21 cellular contexts compared by ENCODE assay signal in the genomic region with DNA sequence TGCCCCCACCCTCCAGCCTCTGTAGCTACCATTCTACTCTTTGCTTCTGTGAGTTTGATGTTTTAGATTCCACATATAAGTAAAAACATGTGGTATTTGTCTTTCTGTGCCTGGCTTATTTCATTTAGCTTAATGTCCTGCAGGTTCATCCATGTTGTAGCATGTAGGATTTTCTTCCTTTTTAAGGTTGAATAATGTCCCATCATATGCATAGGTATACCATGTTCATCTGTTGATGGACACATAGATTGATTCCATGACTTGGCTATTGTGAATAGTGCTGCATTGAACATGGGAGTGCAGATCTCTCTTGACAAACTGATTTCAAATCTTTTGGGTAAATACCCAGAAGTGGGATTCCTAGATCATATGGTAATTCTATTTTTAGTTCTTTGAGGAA. TPM values are rescaled to one million over a fixed set of nuclear protein-coding genes. Genes with fewer than 3 reads are reported as not detected.
DNase-seq lines count a peak whose midpoint lies in the region; ATAC-seq, FAIRE-seq and TF ChIP-seq lines count a peak whose summit lies in the region.
"Had no signal": no experiment of that assay in that cellular context is flagged by ENCODE, and none has a peak within 500 bp of the region (broad histone marks: within the 10 kb centered on the region; RNA-seq: fewer than 3 reads in every experiment).

No MANE protein-coding gene starts in this region.

- H2AFZ ChIP-seq in keratinocyte (ENCODE audit: control insufficient read depth, low read length), result no peak overlapping the region
- H2AFZ ChIP-seq: GM23248 had no signal

- no peaks in the 10 kb centered on the region for H3K9me3 ChIP-seq in heart left ventricle
- no peaks in the 10 kb centered on the region for H3K9me3 ChIP-seq in RWPE2 (ENCODE audit: severe bottlenecking)
- no peaks in the 10 kb centered on the region for H3K9me3 ChIP-seq in keratinocyte (ENCODE audit: control insufficient read depth, low read depth, low read length)
- H3K9me3 ChIP-seq: Caco-2, HAP-1 had no signal

- no peak overlapping the region for H3K4me3 ChIP-seq in heart left ventricle
- H3K4me3 ChIP-seq in RWPE2 (ENCODE audit: severe bottlenecking), result no peak overlapping the region
- H3K4me3 ChIP-seq in keratinocyte (ENCODE audit: control insufficient read depth in 2 of 3, extremely low read depth in 1 of 3, insufficient read depth in 2 of 3, low read depth in 1 of 3, low read length in 3 of 3), result no peak overlapping the region
- H3K4me3 ChIP-seq: A549, GM23248, HAP-1 had no signal

- H3K9ac ChIP-seq in keratinocyte (ENCODE audit: control insufficient read depth, extremely low read depth, insufficient read depth, low read length), result no peak overlapping the region
- H3K9ac ChIP-seq: GM23248 had no signal

- H3K27ac ChIP-seq in heart left ventricle, result peak overlapping the region in 7 of 12 donors; percentile 17 to 80 (median 57)
- peak overlapping the region; percentile 96 for H3K27ac ChIP-seq in RWPE2 (ENCODE audit: poor library complexity, severe bottlenecking)
- H3K27ac ChIP-seq in keratinocyte (ENCODE audit: control insufficient read depth, insufficient read depth, low read length), result no peak overlapping the region
- H3K27ac ChIP-seq: 22Rv1, A549, C4-2B, GM23248, HL-60 had no signal

- H3K36me3 Mint-ChIP-seq in activated naive CD4-positive, alpha-beta T cell treated with anti-CD3 and anti-CD28 coated beads for 36 hours (ENCODE audit: low read depth), result no peaks in the 10 kb centered on the region

- peaks cover 0 to 71% (median 14%) of the 10 kb centered on the region in 12 donors for H3K4me1 ChIP-seq in heart left ventricle
- H3K4me1 ChIP-seq in RWPE2 (ENCODE audit: insufficient read depth, poor library complexity, severe bottlenecking), result peaks cover 48% of the 10 kb centered on the region
- H3K4me1 ChIP-seq in keratinocyte (ENCODE audit: control insufficient read depth, extremely low read depth, insufficient read depth, low read length), result peaks cover 40% of the 10 kb centered on the region
- H3K4me1 ChIP-seq: Caco-2, HAP-1 had no signal

- H3K79me2 ChIP-seq in keratinocyte (ENCODE audit: control insufficient read depth, insufficient read depth, low read length), result peaks cover 91% of the 10 kb centered on the region

- no peaks in the 10 kb centered on the region for H3K9me3 Mint-ChIP-seq in activated naive CD4-positive, alpha-beta T cell treated with anti-CD3 and anti-CD28 coated beads for 36 hours
- H3K9me3 Mint-ChIP-seq: CD4-positive, alpha-beta T cell had no signal

- intact Hi-C loops in heart left ventricle (cut with DNase I) (no loop called here), left ventricle myocardium superior (cut with micrococcal nuclease) (no loop called here)
- intact Hi-C loops in activated naive CD4-positive, alpha-beta T cell treated with anti-CD3 and anti-CD28 coated beads for 36 hours (cut with micrococcal nuclease), result no loop called here

- H3K27me3 ChIP-seq in heart left ventricle (no peaks in the 10 kb centered on the region), RWPE2 (ENCODE audit: insufficient read depth, poor library complexity, severe bottlenecking) (no peaks in the 10 kb centered on the region), keratinocyte (ENCODE audit: control insufficient read depth, extremely low read depth, insufficient read depth, low read length) (no peaks in the 10 kb centered on the region)

- DNase-seq in heart left ventricle (no peak), left ventricle myocardium superior (no peak), RWPE2 (ENCODE audit: low spot score) (no peak), keratinocyte (ENCODE audit: low read depth, low spot score) (no peak), NCI-H1048 (lab: John Stamatoyannopoulos, UW) (no peak), midbrain (lab: John Stamatoyannopoulos, UW) (no peak)
- no peak for DNase-seq in activated naive CD4-positive, alpha-beta T cell treated with anti-CD3 and anti-CD28 coated beads for 36 hours
- DNase-seq: AML-193; Caco-2; CD4-positive, alpha-beta T cell; GM23248; IMR-90 had no signal

- peaks cover 4% of the 10 kb centered on the region for H3K9me1 ChIP-seq in keratinocyte (ENCODE audit: control insufficient read depth, extremely low read depth, insufficient read depth, low read length)

- no peak for ATAC-seq in heart left ventricle
- ATAC-seq in left ventricle myocardium superior, result no peak
- no peak for ATAC-seq in RWPE2 (ENCODE audit: low read depth)
- ATAC-seq: A549 had no signal

- peaks cover 21% of the 10 kb centered on the region for H3K27me3 Mint-ChIP-seq in activated naive CD4-positive, alpha-beta T cell treated with anti-CD3 and anti-CD28 coated beads for 36 hours (ENCODE audit: low read depth)

- dilution Hi-C loops in keratinocyte (cut with MboI; ENCODE audit: extremely low pct_ligation_motif_present, low sequenced_read_pairs), result no loop called here

- H3K36me3 ChIP-seq in heart left ventricle, result no peaks in the 10 kb centered on the region
- H3K36me3 ChIP-seq in RWPE2 (ENCODE audit: low read depth), result peaks cover 56% of the 10 kb centered on the region
- H3K36me3 ChIP-seq in keratinocyte (ENCODE audit: control insufficient read depth in 2 of 2, extremely low read depth in 1 of 2, insufficient read depth in 2 of 2, low read length in 2 of 2), result peaks cover 15 to 25% of the 10 kb centered on the region in 2 experiments
- H3K36me3 ChIP-seq: HAP-1 had no signal

- no peak overlapping the region for H3K4me2 ChIP-seq in keratinocyte (ENCODE audit: control insufficient read depth, extremely low read depth, insufficient read depth, low read depth, low read length)
- H3K4me2 ChIP-seq: A549 had no signal

- TF ChIP-seq POLR2A in heart left ventricle (IDR thresholded peaks at IDR 0.05), result no peak

- peak; percentile 61 for FAIRE-seq in keratinocyte (lab: Jason Lieb, UNC)
- FAIRE-seq: D721Med, G401.6, GM12891, GM19239 had no signal

- no peak overlapping the region for H3K4me3 Mint-ChIP-seq in activated naive CD4-positive, alpha-beta T cell treated with anti-CD3 and anti-CD28 coated beads for 36 hours
- H3K4me3 Mint-ChIP-seq: CD4-positive, alpha-beta T cell had no signal

- no peak overlapping the region for H3K27ac Mint-ChIP-seq in activated naive CD4-positive, alpha-beta T cell treated with anti-CD3 and anti-CD28 coated beads for 36 hours
- H3K27ac Mint-ChIP-seq: CD4-positive, alpha-beta T cell had no signal

- H4K20me1 ChIP-seq in keratinocyte (ENCODE audit: control insufficient read depth, extremely low read depth, insufficient read depth, low read length), result peaks cover 5% of the 10 kb centered on the region

- CTCF ChIA-PET in activated naive CD4-positive, alpha-beta T cell treated with anti-CD3 and anti-CD28 coated beads for 36 hours (lab: Charles Lee), result no interaction called here

- TF ChIP-seq CTCF in heart left ventricle (IDR thresholded peaks at IDR 0.05) (no peak), RWPE2 (IDR thresholded peaks at IDR 0.05; ENCODE audit: poor library complexity, severe bottlenecking) (no peak), keratinocyte (optimal IDR thresholded peaks at IDR 0.05 in 1 of 3, IDR thresholded peaks at IDR 0.05 in 1 of 3, conservative IDR thresholded peaks at IDR 0.05 in 1 of 3; ENCODE audit: extremely low read depth in 1 of 3, insufficient read depth in 2 of 3, low read length in 3 of 3) (no peak)

- H3K4me1 Mint-ChIP-seq in activated naive CD4-positive, alpha-beta T cell treated with anti-CD3 and anti-CD28 coated beads for 36 hours (ENCODE audit: low read depth), result no peaks in the 10 kb centered on the region

RNA-seq across cellular contexts. Expression of gene THSD4, which starts 11.8 kb away (rescaled TPM):
- total RNA-seq in heart left ventricle (100 to 1,000 TPM in 5 of 9 donors, 10 to 100 TPM in 4; 57.4 to 206 (median 104) TPM), left ventricle myocardium superior (80.7 TPM)
- polyA plus RNA-seq in heart left ventricle (10 to 100 TPM; 32.6 to 42.4 TPM), keratinocyte (24.5 to 37.0 TPM (median 25.3 TPM) in 3 replicates)
- 17.6 TPM for polyA plus RNA-seq in keratinocyte (2011; ENCODE audit: low read depth)
- polyA plus RNA-seq in keratinocyte (2011; cell fraction: cytosol; rRNA removed), result 15.4 and 18.0 TPM in 2 replicates
- 110 and 134 TPM in 2 replicates for polyA plus RNA-seq in keratinocyte (2011; cell fraction: nucleus; rRNA removed)
- 20.1 and 59.2 TPM in 2 replicates for polyA plus RNA-seq in keratinocyte (2012; ENCODE audit: low replicate concordance)
- 60.2 to 89.9 TPM (median 67.0 TPM) in 3 replicates for polyA minus RNA-seq in keratinocyte
- 49.9 TPM for polyA minus RNA-seq in keratinocyte (2011; cell fraction: cytosol; rRNA and poly(A)+ RNA removed)
- 173 and 249 TPM in 2 replicates for polyA minus RNA-seq in keratinocyte (2011; cell fraction: nucleus; rRNA and poly(A)+ RNA removed)
- total RNA-seq in activated naive CD4-positive, alpha-beta T cell treated with anti-CD3 and anti-CD28 coated beads for 36 hours, result not detected
- total RNA-seq: CD4-positive, alpha-beta T cell had no signal

Comparison
In these comparisons a context has a peak if more than half of its experiments do, and no peak if none do; other contexts are left out.
1. RNA of gene THSD4, which starts 11.8 kb away (total RNA-seq): 57.4 to 206 TPM in heart left ventricle and 80.7 TPM in left ventricle myocardium superior (single experiment); not detected in activated naive CD4-positive, alpha-beta T cell treated with anti-CD3 and anti-CD28 coated beads for 36 hours; every median in the first group is over 10 times any median in the second.